Comparison of ENCODE assay signal across 12 cellular contexts in genomic region chr1:27010226-27010994, GRCh38. TPM values are rescaled to one million over a fixed set of nuclear protein-coding genes. Genes with fewer than 3 reads are reported as not detected.
A peak's percentile ranks its signal among the peaks of the same experiment; 100 is the strongest.
DNase-seq lines count a peak whose midpoint lies in the region; ATAC-seq and TF ChIP-seq lines count a peak whose summit lies in the region.
"Had no signal": no experiment of that assay in that cellular context is flagged by ENCODE, and none has a peak within 500 bp of the region (broad histone marks: within the 10 kb centered on the region; RNA-seq: fewer than 3 reads in every experiment).

No MANE protein-coding gene starts in this region.

- peaks cover 20% of the 10 kb centered on the region for H3K79me2 ChIP-seq in mesendoderm (ENCODE audit: control insufficient read depth, insufficient read depth, low read length)

- no peak overlapping the region for H4K5ac ChIP-seq in mesendoderm (ENCODE audit: low read length)

- no peak overlapping the region for H2BK15ac ChIP-seq in mesendoderm (replicated peaks; ENCODE audit: low read depth)

- H3K27ac ChIP-seq in coronary artery, result peak overlapping the region; percentile 76 to 92
- peak overlapping the region; percentile 6 for H3K27ac ChIP-seq in mesendoderm (ENCODE audit: low read depth, low read length)

- peaks cover 28% of the 10 kb centered on the region for H3K4me1 Mint-ChIP-seq in type B pancreatic cell (ENCODE audit: unreplicated experiment)
- H3K4me1 Mint-ChIP-seq in natural killer cell, result peaks cover 0 to 10% of the 10 kb centered on the region in 2 donors

- DNase-seq in NCI-H69 (lab: John Stamatoyannopoulos, UW), result peak; percentile 44
- DNase-seq in coronary artery (ENCODE audit: low spot score), result no peak
- peak; percentile 30 for DNase-seq in mesendoderm
- DNase-seq in type B pancreatic cell (ENCODE audit: extremely low spot score, unreplicated experiment), result no peak
- no peak for DNase-seq in GDM1 (lab: John Stamatoyannopoulos, UW)
- DNase-seq in natural killer cell, result no peak
- DNase-seq in NCI-H2171 treated with DMSO at 0.1 percent for 48 hours (lab: John Stamatoyannopoulos, UW), result no peak
- DNase-seq: activated CD8-positive, alpha-beta memory T cell treated with anti-CD3 and anti-CD28 coated beads, Interleukin-2, amount 10 ng/mL, durations not matched to agents 7 days and 5 days; glutamatergic neuron; T-helper 1 cell had no signal

- H3K4me1 ChIP-seq in mesendoderm (ENCODE audit: control insufficient read depth, low read depth, low read length), result peaks cover 33% of the 10 kb centered on the region

- H3K36me3 Mint-ChIP-seq in type B pancreatic cell (no peaks in the 10 kb centered on the region), natural killer cell (no peaks in the 10 kb centered on the region)
- H3K36me3 Mint-ChIP-seq: activated CD8-positive, alpha-beta memory T cell treated with anti-CD3 and anti-CD28 coated beads, Interleukin-2, amount 10 ng/mL, durations not matched to agents 7 days and 5 days had no signal

- H3K56ac ChIP-seq in mesendoderm (ENCODE audit: low read length), result peak overlapping the region; percentile 39

- H3K27me3 ChIP-seq in mesendoderm (ENCODE audit: insufficient read depth, low read length, poor library complexity), result no peaks in the 10 kb centered on the region
- H3K27me3 ChIP-seq: MG63 had no signal

- H2AK5ac ChIP-seq in mesendoderm (ENCODE audit: low read length), result no peak overlapping the region

- TF ChIP-seq CTCF in coronary artery (IDR thresholded peaks at IDR 0.05), result no peak
- TF ChIP-seq CTCF in type B pancreatic cell (conservative IDR thresholded peaks at IDR 0.05), result no peak
- no peak for TF ChIP-seq CTCF in natural killer cell (IDR thresholded peaks at IDR 0.05)

- H3K36me3 ChIP-seq in mesendoderm (ENCODE audit: control insufficient read depth, insufficient read depth, low read length), result no peaks in the 10 kb centered on the region
- H3K36me3 ChIP-seq: MG63 had no signal

- H3K27ac Mint-ChIP-seq in type B pancreatic cell (peak overlapping the region; percentile 98), natural killer cell (no peak overlapping the region)
- H3K27ac Mint-ChIP-seq: activated CD8-positive, alpha-beta memory T cell treated with anti-CD3 and anti-CD28 coated beads, Interleukin-2, amount 10 ng/mL, durations not matched to agents 7 days and 5 days; nephron progenitor cell had no signal

- H3K27me3 Mint-ChIP-seq in type B pancreatic cell (no peaks in the 10 kb centered on the region), natural killer cell (ENCODE audit: low read depth in 2 of 2) (peaks cover 14 to 20% of the 10 kb centered on the region in 2 donors)

- intact Hi-C loops in natural killer cell (cut with micrococcal nuclease), result no loop called here

- no peak overlapping the region for H3K23ac ChIP-seq in mesendoderm (ENCODE audit: low read length)

- peaks cover 1% of the 10 kb centered on the region for H3K79me1 ChIP-seq in mesendoderm (ENCODE audit: low read length)

- no peak for ATAC-seq in natural killer cell
- ATAC-seq: activated CD8-positive, alpha-beta memory T cell treated with anti-CD3 and anti-CD28 coated beads, Interleukin-2, amount 10 ng/mL, durations not matched to agents 7 days and 5 days had no signal

- H3K18ac ChIP-seq in mesendoderm (ENCODE audit: low read length), result no peak overlapping the region

- no peak overlapping the region for H2BK120ac ChIP-seq in mesendoderm (ENCODE audit: low read depth, low read length)

- H3K4me3 ChIP-seq in coronary artery (peak overlapping the region; percentile 86), mesendoderm (ENCODE audit: low read length) (no peak overlapping the region)
- H3K4me3 ChIP-seq: MG63 had no signal

- peak overlapping the region; percentile 33 for H3K9ac ChIP-seq in mesendoderm (ENCODE audit: low read length)

- WGBS in mesendoderm (ENCODE audit: extremely low coverage, insufficient coverage, low lambda C conversion rate), result no CpG with 5 or more reads among the region's 5 CpGs

- peak overlapping the region; percentile 1 for H3K4me2 ChIP-seq in mesendoderm (ENCODE audit: low read length)

- H3K9me3 Mint-ChIP-seq in type B pancreatic cell (no peaks in the 10 kb centered on the region), natural killer cell (no peaks in the 10 kb centered on the region)
- H3K9me3 Mint-ChIP-seq: nephron progenitor cell had no signal

- H2BK5ac ChIP-seq in mesendoderm (ENCODE audit: low read length), result no peak overlapping the region

- H4K8ac ChIP-seq in mesendoderm (ENCODE audit: low read depth, low read length), result no peak overlapping the region

- H3K4ac ChIP-seq in mesendoderm (ENCODE audit: low read depth, low read length), result no peak overlapping the region

- peak overlapping the region; percentile 68 for H3K4me3 Mint-ChIP-seq in type B pancreatic cell
- H3K4me3 Mint-ChIP-seq in natural killer cell, result no peak overlapping the region
- H3K4me3 Mint-ChIP-seq: activated CD8-positive, alpha-beta memory T cell treated with anti-CD3 and anti-CD28 coated beads, Interleukin-2, amount 10 ng/mL, durations not matched to agents 7 days and 5 days had no signal

RNA-seq across cellular contexts. Expression of gene TENT5B, which starts 2.2 kb away (rescaled TPM):
- 26.2 TPM for polyA plus RNA-seq in mesendoderm (2013, experiment 1 of 2)
- 28.4 TPM for polyA plus RNA-seq in mesendoderm (2013, experiment 2 of 2)
- total RNA-seq in type B pancreatic cell (ENCODE audit: low replicate concordance), result 9.3 and 10.4 TPM in 2 replicates
- total RNA-seq in natural killer cell, result under 1 TPM in 1 of 3 donors, not detected in 2; 0.40 TPM
- total RNA-seq: activated CD8-positive, alpha-beta memory T cell treated with anti-CD3 and anti-CD28 coated beads, Interleukin-2, amount 10 ng/mL, durations not matched to agents 7 days and 5 days had no signal

RNA-seq across cellular contexts. Expression of gene TRNP1, which starts 16.9 kb away (rescaled TPM):
- 20.9 TPM for polyA plus RNA-seq in mesendoderm (2013, experiment 1 of 2)
- polyA plus RNA-seq in mesendoderm (2013, experiment 2 of 2), result 21.5 TPM
- 39.2 and 52.3 TPM in 2 replicates for total RNA-seq in type B pancreatic cell (ENCODE audit: low replicate concordance)
- total RNA-seq in natural killer cell, result 1 to 10 TPM in 1 of 3 donors, under 1 TPM in 2; 0.18 to 3.0 (median 0.95) TPM

RNA-seq across cellular contexts. Expression of gene KDF1, which starts 50.1 kb away (rescaled TPM):
- polyA plus RNA-seq in mesendoderm (2013, experiment 1 of 2), result 9.8 TPM
- polyA plus RNA-seq in mesendoderm (2013, experiment 2 of 2), result 9.7 TPM
- total RNA-seq in type B pancreatic cell (ENCODE audit: low replicate concordance) (12.2 and 26.9 TPM in 2 replicates), natural killer cell (under 1 TPM in 2 of 3 donors, not detected in 1; 0.20 to 0.52 TPM)
- total RNA-seq: activated CD8-positive, alpha-beta memory T cell treated with anti-CD3 and anti-CD28 coated beads, Interleukin-2, amount 10 ng/mL, durations not matched to agents 7 days and 5 days had no signal

Comparison
In these comparisons a context has a peak if more than half of its experiments do, and no peak if none do; other contexts are left out.
1. DNase-seq: peak in NCI-H69 (single experiment) and mesendoderm (single experiment); none in coronary artery (single experiment), type B pancreatic cell (single experiment), GDM1 (single experiment), natural killer cell (single experiment) and NCI-H2171 treated with DMSO at 0.1 percent for 48 hours (single experiment).